In genomic region chr11:97722065-97722464, GRCh38 we compare ENCODE assay signal across 13 cellular contexts.
DNase-seq lines count a peak whose midpoint lies in the region; ATAC-seq and TF ChIP-seq lines count a peak whose summit lies in the region.
"Had no signal": no experiment of that assay in that cellular context is flagged by ENCODE, and none has a peak within 500 bp of the region (broad histone marks: within the 10 kb centered on the region; RNA-seq: fewer than 3 reads in every experiment).

No MANE protein-coding gene starts in this region.

- no peak for ATAC-seq in HG03039 (IDR thresholded peaks at IDR 0.05; ENCODE audit: unreplicated experiment)
- ATAC-seq in HG03280 (IDR thresholded peaks at IDR 0.05; ENCODE audit: unreplicated experiment): no peak
- ATAC-seq: HCT116, sciatic nerve had no signal

- H3K4me3 ChIP-seq in fibroblast of mammary gland (ENCODE audit: control insufficient read depth, low read depth, low read length): no peak overlapping the region
- H3K4me3 ChIP-seq in foreskin fibroblast (ENCODE audit: low read depth in 1 of 2, low read length in 2 of 2): no peak overlapping the region
- H3K4me3 ChIP-seq: adrenal gland, esophagus muscularis mucosa had no signal

- DNase-seq in NCI-H82 (lab: John Stamatoyannopoulos, UW): peak; percentile 38
- no peak for DNase-seq in NCI-H82 treated with DMSO at 0.1 percent for 48 hours (lab: John Stamatoyannopoulos, UW; ENCODE audit: unreplicated experiment)
- peak; percentile 38 for DNase-seq in RWPE1 (ENCODE audit: low spot score)
- peak; percentile 74 for DNase-seq in fibroblast of mammary gland (ENCODE audit: low read depth)
- DNase-seq in smooth muscle cell of the brain vasculature (ENCODE audit: low read depth, low spot score): peak; percentile 96
- DNase-seq in foreskin fibroblast: no peak
- DNase-seq: adrenal gland, NCI-H2081 treated with DMSO at 0.1 percent for 48 hours had no signal

- H3K27ac ChIP-seq in RWPE1: peak overlapping the region; percentile 65
- H3K27ac ChIP-seq: adrenal gland, esophagus muscularis mucosa had no signal

- POLR2A ChIA-PET in RWPE1 (lab: Yijun Ruan, JAX; ENCODE audit: low non-redundant PET): no interaction called here

- no peak for TF ChIP-seq CTCF in RWPE1 (conservative IDR thresholded peaks at IDR 0.05; ENCODE audit: low read depth)
- no peak for TF ChIP-seq CTCF in fibroblast of mammary gland (conservative IDR thresholded peaks at IDR 0.05; ENCODE audit: control insufficient read depth, insufficient read depth, low read depth, low read length)
- TF ChIP-seq CTCF in foreskin fibroblast (IDR thresholded peaks at IDR 0.05; ENCODE audit: low read depth, low read length): no peak

- CTCF ChIA-PET in RWPE1 (lab: Yijun Ruan, JAX): no interaction called here

Comparison
In these comparisons a context has a peak if more than half of its experiments do, and no peak if none do; other contexts are left out.
1. DNase-seq: peak in NCI-H82 (single experiment), RWPE1 (single experiment), fibroblast of mammary gland (single experiment) and smooth muscle cell of the brain vasculature (single experiment); none in NCI-H82 treated with DMSO at 0.1 percent for 48 hours (single experiment) and foreskin fibroblast (0 of 2).